In the genomic region with DNA sequence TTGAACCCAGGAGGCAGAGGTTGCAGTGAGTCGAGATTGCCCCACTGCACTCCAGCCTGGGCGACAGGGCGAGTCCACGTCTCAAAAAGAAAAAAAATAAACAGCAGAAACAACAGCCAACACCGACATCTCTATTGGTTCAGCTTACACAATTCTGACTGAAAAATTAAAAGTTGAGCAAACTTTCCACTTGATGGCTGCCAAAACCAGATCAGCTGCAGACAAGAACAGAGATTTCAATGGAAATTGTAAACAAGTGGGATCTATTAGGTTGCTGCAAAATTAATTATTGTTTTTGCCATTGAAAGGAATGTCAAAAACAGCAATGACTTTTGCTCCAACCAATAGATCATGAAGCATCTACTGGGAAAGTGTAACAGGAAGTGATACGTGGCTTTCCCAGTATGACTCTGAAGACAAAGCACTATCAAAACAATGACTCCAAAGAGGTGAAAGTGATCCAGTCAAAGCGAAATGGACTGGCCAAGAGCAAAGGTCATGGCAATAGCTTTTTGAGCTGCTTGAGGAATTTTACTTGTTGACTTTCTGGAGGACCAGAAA, we compare ENCODE assay signal across 11 cellular contexts. TPM values are rescaled to one million over a fixed set of nuclear protein-coding genes. Genes with fewer than 3 reads are reported as not detected.
DNase-seq lines count a peak whose midpoint lies in the region; ATAC-seq and TF ChIP-seq lines count a peak whose summit lies in the region.
"Had no signal": no experiment of that assay in that cellular context is flagged by ENCODE, and none has a peak within 500 bp of the region (broad histone marks: within the 10 kb centered on the region; RNA-seq: fewer than 3 reads in every experiment).

No MANE protein-coding gene starts in this region.

- no peaks in the 10 kb centered on the region for H3K4me1 ChIP-seq in right atrium auricular region

- H3K27ac ChIP-seq in right atrium auricular region, result no peak overlapping the region

- H3K36me3 ChIP-seq in right atrium auricular region, result peaks cover 3% of the 10 kb centered on the region

- no peaks in the 10 kb centered on the region for H3K27me3 ChIP-seq in right atrium auricular region

- H3K4me3 ChIP-seq in AG10803 (ENCODE audit: low read length), result no peak overlapping the region
- no peak overlapping the region for H3K4me3 ChIP-seq in fibroblast of the aortic adventitia (ENCODE audit: low read depth, low read length)
- H3K4me3 ChIP-seq in right atrium auricular region, result no peak overlapping the region

- DNase-seq in AG10803 (ENCODE audit: low read depth) (peak; percentile 58), HS-5 (ENCODE audit: low read depth) (peak; percentile 11), fibroblast of the aortic adventitia (ENCODE audit: low read depth) (peak; percentile 28), right atrium auricular region (ENCODE audit: low spot score) (no peak)
- DNase-seq: CD4-positive, alpha-beta memory T cell; GOT3; NCI-H2107; retina; SHP77 treated with DMSO at 0.1 percent for 48 hours had no signal

- no peaks in the 10 kb centered on the region for H3K9me3 ChIP-seq in right atrium auricular region

- no peak for TF ChIP-seq POLR2A in GM18505 (IDR thresholded peaks at IDR 0.05; ENCODE audit: borderline replicate concordance, extremely low read depth, insufficient read depth, insufficient read length)

- ATAC-seq in GM21786 (IDR thresholded peaks at IDR 0.05; ENCODE audit: unreplicated experiment) (no peak), GM18505 (IDR thresholded peaks at IDR 0.05; ENCODE audit: unreplicated experiment) (no peak)

- TF ChIP-seq CTCF in AG10803 (conservative IDR thresholded peaks at IDR 0.05; ENCODE audit: low read length) (no peak), fibroblast of the aortic adventitia (IDR thresholded peaks at IDR 0.05; ENCODE audit: insufficient read depth, low read length) (no peak), right atrium auricular region (IDR thresholded peaks at IDR 0.05) (no peak)

RNA-seq across cellular contexts. Expression of a gene that starts 26.3 kb away (rescaled TPM):
- total RNA-seq in fibroblast of the aortic adventitia (ENCODE audit: low replicate concordance), result 2.1 and 7.5 TPM in 2 replicates
- 1 to 10 TPM; 1.1 to 2.3 TPM for total RNA-seq in right atrium auricular region

RNA-seq across cellular contexts. Expression of a gene that starts 35.0 kb away (rescaled TPM):
- total RNA-seq in fibroblast of the aortic adventitia (ENCODE audit: low replicate concordance), result 485 and 2,998 TPM in 2 replicates
- 1,000 to 10,000 TPM; 1,432 to 3,550 TPM for total RNA-seq in right atrium auricular region

RNA-seq across cellular contexts. Expression of a gene that starts 45.1 kb away (rescaled TPM):
- 10.0 and 11.7 TPM in 2 replicates for total RNA-seq in fibroblast of the aortic adventitia (ENCODE audit: low replicate concordance)
- 10 to 100 TPM in 1 of 2 donors, 1 to 10 TPM in 1; 9.8 to 10.6 TPM for total RNA-seq in right atrium auricular region

RNA-seq across cellular contexts. Expression of a gene that starts 45.2 kb away (rescaled TPM):
- total RNA-seq in fibroblast of the aortic adventitia (ENCODE audit: low replicate concordance) (63.3 and 111 TPM in 2 replicates), right atrium auricular region (100 to 1,000 TPM; 202 to 222 TPM)
